ENCODE assay signal across 11 cellular contexts in genomic region chr3:161070252-161070930, GRCh38. TPM values are rescaled to one million over a fixed set of nuclear protein-coding genes. Genes with fewer than 3 reads are reported as not detected.
DNase-seq lines count a peak whose midpoint lies in the region; ATAC-seq and TF ChIP-seq lines count a peak whose summit lies in the region.
"Had no signal": no experiment of that assay in that cellular context is flagged by ENCODE, and none has a peak within 500 bp of the region (broad histone marks: within the 10 kb centered on the region; RNA-seq: fewer than 3 reads in every experiment).

No MANE protein-coding gene starts in this region.

- TF ChIP-seq CTCF in ascending aorta (IDR thresholded peaks at IDR 0.05) (no peak), prostate gland (IDR thresholded peaks at IDR 0.05) (no peak), Peyer's patch (IDR thresholded peaks at IDR 0.05) (no peak)

- 83% methylated on average over 9 of the region's 9 CpGs for WGBS in prostate gland

- no peaks in the 10 kb centered on the region for H3K36me3 ChIP-seq in HUES48 (ENCODE audit: control insufficient read depth, insufficient read depth, low read length)
- H3K36me3 ChIP-seq in ascending aorta = no peaks in the 10 kb centered on the region
- H3K36me3 ChIP-seq in prostate gland = no peaks in the 10 kb centered on the region
- no peaks in the 10 kb centered on the region for H3K36me3 ChIP-seq in Peyer's patch
- H3K36me3 ChIP-seq: right atrium auricular region had no signal

- intact Hi-C loops in ascending aorta (cut with DNase I) = loop anchor here (2.0 kb wide), 1 partner anchor 34 kb away; the partner anchor contains the start of gene B3GALNT1
- intact Hi-C loops in prostate gland (cut with DNase I) = no loop called here

- no peaks in the 10 kb centered on the region for H3K9me3 ChIP-seq in HUES48 (ENCODE audit: control insufficient read depth, insufficient read depth, low read length)
- no peaks in the 10 kb centered on the region for H3K9me3 ChIP-seq in ascending aorta
- no peaks in the 10 kb centered on the region for H3K9me3 ChIP-seq in prostate gland
- no peaks in the 10 kb centered on the region for H3K9me3 ChIP-seq in Peyer's patch
- H3K9me3 ChIP-seq: right atrium auricular region had no signal

- H3K4me1 ChIP-seq in HUES48 (ENCODE audit: control insufficient read depth, insufficient read depth, low read length) = peaks cover 8% of the 10 kb centered on the region; the same call in 1 of the 2 replicates
- H3K4me1 ChIP-seq in ascending aorta = peaks cover 6 to 16% of the 10 kb centered on the region in 2 donors
- no peaks in the 10 kb centered on the region for H3K4me1 ChIP-seq in prostate gland (replicated peaks)
- peaks cover 0 to 6% (median 0%) of the 10 kb centered on the region in 4 donors for H3K4me1 ChIP-seq in Peyer's patch

- H3K27me3 ChIP-seq in HUES48 (ENCODE audit: control insufficient read depth, insufficient read depth, low read length) (no peaks in the 10 kb centered on the region), ascending aorta (no peaks in the 10 kb centered on the region), prostate gland (replicated peaks; ENCODE audit: insufficient read depth) (no peaks in the 10 kb centered on the region), Peyer's patch (no peaks in the 10 kb centered on the region)
- H3K27me3 ChIP-seq: right atrium auricular region had no signal

- H3K27ac ChIP-seq in HUES48 (ENCODE audit: low read depth, low read length) = peak overlapping the region; percentile 28
- peak overlapping the region; percentile 61 to 76 for H3K27ac ChIP-seq in ascending aorta
- H3K27ac ChIP-seq in prostate gland = no peak overlapping the region
- no peak overlapping the region for H3K27ac ChIP-seq in Peyer's patch

- H3K9ac ChIP-seq in HUES48 (ENCODE audit: low read depth, low read length) = no peak overlapping the region

- ATAC-seq in activated CD4-positive, CD25-positive, alpha-beta regulatory T cell treated with anti-CD3 and anti-CD28 coated beads, Interleukin-2, amount 50 U/mL, for 24 hours = no peak

- TF ChIP-seq POLR2A in prostate gland (IDR thresholded peaks at IDR 0.05) (no peak), Peyer's patch (IDR thresholded peaks at IDR 0.05) (no peak)

- no peak overlapping the region for H3K4me3 ChIP-seq in HUES48 (ENCODE audit: low read depth, low read length)
- no peak overlapping the region for H3K4me3 ChIP-seq in ascending aorta
- H3K4me3 ChIP-seq in prostate gland = no peak overlapping the region
- no peak overlapping the region for H3K4me3 ChIP-seq in Peyer's patch
- H3K4me3 ChIP-seq: right atrium auricular region had no signal

- DNase-seq in DMS 273 (lab: John Stamatoyannopoulos, UW; ENCODE audit: unreplicated experiment) (peak; percentile 85), ascending aorta (ENCODE audit: low spot score in 2 of 2) (no peak), iPS-NIHi7 (ENCODE audit: extremely low spot score) (peak; percentile 19), prostate gland (ENCODE audit: low spot score) (no peak), Peyer's patch (no peak)
- DNase-seq in activated CD4-positive, alpha-beta T cell treated with anti-CD3 and anti-CD28 coated beads, Interleukin-2, amount 50 U/mL, for 1 hour = no peak
- DNase-seq: islet precursor cell, NCI-H1105 had no signal

RNA-seq across cellular contexts. Expression of gene B3GALNT1, which starts 34.8 kb away (rescaled TPM):
- total RNA-seq in ascending aorta (55.6 TPM), prostate gland (10 to 100 TPM; 13.2 to 14.0 TPM), Peyer's patch (1 to 10 TPM in 1 of 4 donors, under 1 TPM in 3; 0.18 to 1.4 (median 0.61) TPM)

Comparison
In these comparisons a context has a peak if more than half of its experiments do, and no peak if none do; other contexts are left out.
1. DNase-seq: peak in DMS 273 (single experiment) and iPS-NIHi7 (single experiment); none in ascending aorta (0 of 2), activated CD4-positive, alpha-beta T cell treated with anti-CD3 and anti-CD28 coated beads, Interleukin-2, amount 50 U/mL, for 1 hour (single experiment), prostate gland (single experiment) and Peyer's patch (0 of 3).
2. H3K27ac ChIP-seq: peak in HUES48 (single experiment) and ascending aorta (2 of 2); none in prostate gland (0 of 2) and Peyer's patch (0 of 4).
3. RNA of gene B3GALNT1, which starts 34.8 kb away (total RNA-seq): 55.6 TPM in ascending aorta (single experiment) and 13.2 to 14.0 TPM in prostate gland; 0.18 to 1.4 TPM in Peyer's patch; every median in the first group is over 4 times any median in the second.